8 cellular contexts compared by ENCODE assay signal in genomic region chr20:844473-845225, GRCh38. TPM values are rescaled to one million over a fixed set of nuclear protein-coding genes. Genes with fewer than 3 reads are reported as not detected.
DNase-seq lines count a peak whose midpoint lies in the region; ATAC-seq and TF ChIP-seq lines count a peak whose summit lies in the region.

No MANE protein-coding gene starts in this region.

- peaks cover 13% of the 10 kb centered on the region for H3K27me3 Mint-ChIP-seq in endothelial cell (ENCODE audit: unreplicated experiment)

- H3K9me3 ChIP-seq in BLaER1: no peaks in the 10 kb centered on the region

- no peaks in the 10 kb centered on the region for H3K27me3 ChIP-seq in BLaER1

- DNase-seq in NCI-H774 (lab: John Stamatoyannopoulos, UW) (peak; percentile 91), endothelial cell (ENCODE audit: low spot score) (peak; percentile 77), midbrain (lab: John Stamatoyannopoulos, UW) (peak; percentile 74)
- DNase-seq in activated CD8-positive, alpha-beta memory T cell treated with anti-CD3 and anti-CD28 coated beads, Interleukin-2, amount 50 U/mL, for 1 hour (ENCODE audit: extremely low read depth): peak; percentile 82
- DNase-seq in stimulated activated CD8-positive, alpha-beta memory T cell treated with anti-CD3 and anti-CD28 coated beads, Interleukin-15, amount 100 ng/mL, for 24 hours (ENCODE audit: low read depth): peak; percentile 45

- TF ChIP-seq CTCF in endothelial cell (IDR thresholded peaks at IDR 0.05; ENCODE audit: unreplicated experiment): no peak

- H3K9ac ChIP-seq in BLaER1: peak overlapping the region; percentile 87

- no peaks in the 10 kb centered on the region for H3K36me3 ChIP-seq in BLaER1

- H3K4me1 ChIP-seq in BLaER1: peaks cover 59% of the 10 kb centered on the region

- H3K27ac ChIP-seq in BLaER1: peak overlapping the region; percentile 80

- ATAC-seq in GM19372 (IDR thresholded peaks at IDR 0.05; ENCODE audit: low read depth, unreplicated experiment): peak; percentile 94
- peak; percentile 92 for ATAC-seq in HG03460 (IDR thresholded peaks at IDR 0.05; ENCODE audit: unreplicated experiment)

- H3K4me3 ChIP-seq in BLaER1: peak overlapping the region; percentile 87

- peak overlapping the region; percentile 99 for H3K4me2 ChIP-seq in BLaER1

- peaks cover 27% of the 10 kb centered on the region for H3K4me1 Mint-ChIP-seq in endothelial cell (ENCODE audit: unreplicated experiment)

- peaks cover 42% of the 10 kb centered on the region for H4K20me1 ChIP-seq in BLaER1

- H3K9me3 Mint-ChIP-seq in endothelial cell (ENCODE audit: unreplicated experiment): no peaks in the 10 kb centered on the region

- H3K27ac Mint-ChIP-seq in endothelial cell (ENCODE audit: unreplicated experiment): no peak overlapping the region

- H3K4me3 Mint-ChIP-seq in endothelial cell (ENCODE audit: unreplicated experiment): peak overlapping the region; percentile 77

- no peaks in the 10 kb centered on the region for H3K36me3 Mint-ChIP-seq in endothelial cell (ENCODE audit: low read depth, unreplicated experiment)

RNA-seq across cellular contexts. Expression of gene FAM110A, which starts 11.1 kb away (rescaled TPM):
- 7.2 TPM for total RNA-seq in endothelial cell (ENCODE audit: unreplicated experiment)

Comparison
In these comparisons a context has a peak if more than half of its experiments do, and no peak if none do; other contexts are left out.
1. Peak in every context shown above with its lines: DNase-seq, ATAC-seq, H3K4me3 ChIP-seq and H3K27ac ChIP-seq.